ENCODE assay signal across 8 cellular contexts in the genomic region with DNA sequence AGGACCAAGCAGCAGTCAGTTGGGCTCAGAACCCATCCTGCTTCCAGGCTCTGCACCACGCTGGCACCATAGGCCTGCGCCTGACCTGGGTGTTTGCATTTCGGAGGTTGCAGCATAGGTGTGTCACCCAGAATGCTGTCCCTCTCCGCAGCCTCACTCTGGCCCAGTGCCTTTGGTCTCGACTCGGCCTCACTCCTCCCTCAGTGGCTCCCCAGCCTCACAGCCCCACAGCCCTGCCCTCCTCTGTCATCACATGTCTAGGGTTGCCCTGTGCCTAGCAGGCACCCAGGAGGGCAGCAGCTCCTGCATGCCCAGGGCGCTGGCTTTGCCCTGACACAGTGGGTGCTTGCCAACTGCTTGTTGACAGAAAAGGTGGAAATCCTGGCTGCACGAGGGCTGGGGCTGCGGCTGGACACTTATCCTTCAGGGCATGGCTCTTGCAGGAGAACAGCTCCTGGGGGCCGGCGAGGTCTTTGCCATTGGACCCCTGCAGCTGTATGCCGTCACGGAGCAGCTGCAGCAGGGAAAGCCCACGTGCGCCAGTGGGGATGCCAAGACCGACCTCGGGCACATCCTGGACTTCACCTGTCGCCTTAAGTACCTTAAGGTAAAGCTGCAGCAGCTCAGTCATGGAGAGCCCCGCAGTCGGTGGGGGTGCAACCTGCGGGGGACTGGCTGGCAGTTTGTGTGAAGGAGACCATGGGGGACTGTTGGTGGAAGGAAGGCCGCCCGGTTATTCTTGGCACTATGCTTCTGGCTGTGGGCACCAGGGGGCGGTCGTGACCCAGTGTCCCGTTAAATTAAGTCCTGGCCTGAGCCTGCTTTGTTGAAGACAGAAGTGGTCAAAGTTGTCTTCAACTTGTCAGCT. TPM values are rescaled to one million over a fixed set of nuclear protein-coding genes. Genes with fewer than 3 reads are reported as not detected.
DNase-seq lines count a peak whose midpoint lies in the region; ATAC-seq and TF ChIP-seq lines count a peak whose summit lies in the region.

No MANE protein-coding gene starts in this region.

- ATAC-seq in sciatic nerve (peak; percentile 70), GM21529 (IDR thresholded peaks at IDR 0.05; ENCODE audit: unreplicated experiment) (no peak)

- CTCF ChIA-PET in activated naive CD4-positive, alpha-beta T cell treated with anti-CD3 and anti-CD28 coated beads, Interleukin-2, amount 10 ng/mL, durations not matched to agents 7 days and 5 days (lab: Charles Lee) = interaction anchor here (1.1 to 2.2 kb wide), 3 partner anchors 44 to 212 kb away, joined by 4 to 5 read pairs (median 4); no protein-coding TSS in a partner anchor
- CTCF ChIA-PET in CD8-positive, alpha-beta memory T cell (lab: Charles Lee) = interaction anchor here (1.1 kb wide), 1 partner anchor 15 kb away, joined by 3 read pairs; no protein-coding TSS in a partner anchor

- no peaks in the 10 kb centered on the region for H3K4me1 Mint-ChIP-seq in activated naive CD4-positive, alpha-beta T cell treated with anti-CD3 and anti-CD28 coated beads, Interleukin-2, amount 10 ng/mL, durations not matched to agents 7 days and 5 days
- peaks cover 0 to 8% (median 3%) of the 10 kb centered on the region in 3 donors for H3K4me1 Mint-ChIP-seq in CD8-positive, alpha-beta memory T cell

- peaks cover 57% of the 10 kb centered on the region for H3K36me3 ChIP-seq in right atrium auricular region
- peaks cover 49% of the 10 kb centered on the region for H3K36me3 ChIP-seq in CD8-positive, alpha-beta memory T cell (ENCODE audit: insufficient read depth, low read length)

- H3K4me3 ChIP-seq in right atrium auricular region = no peak overlapping the region
- no peak overlapping the region for H3K4me3 ChIP-seq in CD8-positive, alpha-beta memory T cell (ENCODE audit: low read length)

- DNase-seq in COLO829 (ENCODE audit: low spot score) = peak; percentile 32
- peak; percentile 45 for DNase-seq in KG1 (lab: John Stamatoyannopoulos, UW)
- peak; percentile 48 for DNase-seq in activated naive CD4-positive, alpha-beta T cell treated with anti-CD3 and anti-CD28 coated beads, Interleukin-2, amount 10 ng/mL, durations not matched to agents 7 days and 5 days
- peak; percentile 85 for DNase-seq in right atrium auricular region (ENCODE audit: low spot score)
- peak; percentile 83 for DNase-seq in sciatic nerve (ENCODE audit: low spot score)
- no peak for DNase-seq in D341Med (ENCODE audit: low spot score)
- no peak for DNase-seq in CD8-positive, alpha-beta memory T cell

- H3K4me3 Mint-ChIP-seq in activated naive CD4-positive, alpha-beta T cell treated with anti-CD3 and anti-CD28 coated beads, Interleukin-2, amount 10 ng/mL, durations not matched to agents 7 days and 5 days = no peak overlapping the region
- no peak overlapping the region for H3K4me3 Mint-ChIP-seq in CD8-positive, alpha-beta memory T cell

- TF ChIP-seq CTCF in right atrium auricular region (IDR thresholded peaks at IDR 0.05) = peak; percentile 81 to 86

- POLR2A ChIA-PET in CD8-positive, alpha-beta memory T cell (lab: Charles Lee) = no interaction called here

- no peaks in the 10 kb centered on the region for H3K9me3 Mint-ChIP-seq in activated naive CD4-positive, alpha-beta T cell treated with anti-CD3 and anti-CD28 coated beads, Interleukin-2, amount 10 ng/mL, durations not matched to agents 7 days and 5 days
- H3K9me3 Mint-ChIP-seq in CD8-positive, alpha-beta memory T cell = no peaks in the 10 kb centered on the region

- intact Hi-C loops in sciatic nerve (cut with DNase I) = no loop called here

- peaks cover 27% of the 10 kb centered on the region for H3K36me3 Mint-ChIP-seq in activated naive CD4-positive, alpha-beta T cell treated with anti-CD3 and anti-CD28 coated beads, Interleukin-2, amount 10 ng/mL, durations not matched to agents 7 days and 5 days
- peaks cover 0 to 81% (median 0%) of the 10 kb centered on the region in 3 donors for H3K36me3 Mint-ChIP-seq in CD8-positive, alpha-beta memory T cell

- H3K27ac ChIP-seq in right atrium auricular region = peak overlapping the region in 1 of 2 donors; percentile 62
- H3K27ac ChIP-seq in CD8-positive, alpha-beta memory T cell (ENCODE audit: low read depth, low read length) = no peak overlapping the region

- no peaks in the 10 kb centered on the region for H3K27me3 ChIP-seq in right atrium auricular region
- H3K27me3 ChIP-seq in CD8-positive, alpha-beta memory T cell (ENCODE audit: insufficient read depth, low read length, poor library complexity, severe bottlenecking) = no peaks in the 10 kb centered on the region

- peaks cover 0 to 35% of the 10 kb centered on the region in 2 donors for H3K4me1 ChIP-seq in right atrium auricular region
- H3K4me1 ChIP-seq in CD8-positive, alpha-beta memory T cell (ENCODE audit: insufficient read depth, low read length) = no peaks in the 10 kb centered on the region

- H3K9me3 ChIP-seq in right atrium auricular region = no peaks in the 10 kb centered on the region
- no peaks in the 10 kb centered on the region for H3K9me3 ChIP-seq in CD8-positive, alpha-beta memory T cell (ENCODE audit: low read length)

- no peak overlapping the region for H3K27ac Mint-ChIP-seq in activated naive CD4-positive, alpha-beta T cell treated with anti-CD3 and anti-CD28 coated beads, Interleukin-2, amount 10 ng/mL, durations not matched to agents 7 days and 5 days
- peak overlapping the region in 2 of 8 donors; percentile 24 to 47 for H3K27ac Mint-ChIP-seq in CD8-positive, alpha-beta memory T cell

- no peaks in the 10 kb centered on the region for H3K27me3 Mint-ChIP-seq in activated naive CD4-positive, alpha-beta T cell treated with anti-CD3 and anti-CD28 coated beads, Interleukin-2, amount 10 ng/mL, durations not matched to agents 7 days and 5 days
- no peaks in the 10 kb centered on the region for H3K27me3 Mint-ChIP-seq in CD8-positive, alpha-beta memory T cell

RNA-seq across cellular contexts. Expression of a gene that starts 16.2 kb away (rescaled TPM):
- total RNA-seq in right atrium auricular region (10 to 100 TPM; 29.2 to 49.6 TPM), sciatic nerve (163 TPM)
- 10 to 100 TPM; 65.7 to 66.2 TPM for total RNA-seq in CD8-positive, alpha-beta memory T cell
- 31.6 TPM for polyA plus RNA-seq in CD8-positive, alpha-beta memory T cell

RNA-seq across cellular contexts. Expression of a gene that starts 17.8 kb away (rescaled TPM):
- total RNA-seq in right atrium auricular region (1,000 to 10,000 TPM; 4,697 to 8,249 TPM), sciatic nerve (205 TPM)
- 1 to 10 TPM; 2.2 to 2.3 TPM for total RNA-seq in CD8-positive, alpha-beta memory T cell
- polyA plus RNA-seq in CD8-positive, alpha-beta memory T cell = not detected

RNA-seq across cellular contexts. Expression of a gene that starts 23.5 kb away (rescaled TPM):
- 10 to 100 TPM; 46.5 to 62.6 TPM for total RNA-seq in right atrium auricular region
- 256 TPM for total RNA-seq in sciatic nerve
- 1 to 10 TPM; 7.6 to 9.7 TPM for total RNA-seq in CD8-positive, alpha-beta memory T cell
- 0.05 TPM for polyA plus RNA-seq in CD8-positive, alpha-beta memory T cell

RNA-seq across cellular contexts. Expression of a gene that starts 26.7 kb away (rescaled TPM):
- total RNA-seq in right atrium auricular region (10 to 100 TPM; 11.8 to 12.6 TPM), sciatic nerve (38.3 TPM)
- total RNA-seq in CD8-positive, alpha-beta memory T cell = under 1 TPM; 0.13 to 0.16 TPM
- polyA plus RNA-seq in CD8-positive, alpha-beta memory T cell = not detected

Comparison
In these comparisons a context has a peak if more than half of its experiments do, and no peak if none do; other contexts are left out.
1. DNase-seq: peak in COLO829 (single experiment), KG1 (single experiment), activated naive CD4-positive, alpha-beta T cell treated with anti-CD3 and anti-CD28 coated beads, Interleukin-2, amount 10 ng/mL, durations not matched to agents 7 days and 5 days (single experiment), right atrium auricular region (single experiment) and sciatic nerve (single experiment); none in D341Med (single experiment) and CD8-positive, alpha-beta memory T cell (0 of 5).
2. RNA of a gene that starts 17.8 kb away (total RNA-seq): 4,697 to 8,249 TPM in right atrium auricular region and 205 TPM in sciatic nerve (single experiment); 2.2 to 2.3 TPM in CD8-positive, alpha-beta memory T cell; every median in the first group is over 10 times any median in the second.
3. RNA of a gene that starts 23.5 kb away (total RNA-seq): 256 TPM in sciatic nerve (single experiment) and 46.5 to 62.6 TPM in right atrium auricular region; 7.6 to 9.7 TPM in CD8-positive, alpha-beta memory T cell; every median in the first group is over 4 times any median in the second.